8 cellular contexts compared by ENCODE assay signal in genomic region chr7:44914992-44915607, GRCh38. TPM values are rescaled to one million over a fixed set of nuclear protein-coding genes. Genes with fewer than 3 reads are reported as not detected.
DNase-seq lines count a peak whose midpoint lies in the region; ATAC-seq and TF ChIP-seq lines count a peak whose summit lies in the region.

No MANE protein-coding gene starts in this region.

- TF ChIP-seq CTCF in OCI-LY3 (IDR thresholded peaks at IDR 0.05; ENCODE audit: low read depth, low read length), result no peak
- no peak for TF ChIP-seq CTCF in coronary artery (IDR thresholded peaks at IDR 0.05)
- TF ChIP-seq CTCF in vagina (IDR thresholded peaks at IDR 0.05), result no peak

- H3K4me3 ChIP-seq in OCI-LY3 (ENCODE audit: low read length), result 0 out of 2 replicates have a peak overlapping the region, but pooled peaks have one; percentile 25
- no peak overlapping the region for H3K4me3 ChIP-seq in coronary artery
- no peak overlapping the region for H3K4me3 ChIP-seq in vagina

- no peaks in the 10 kb centered on the region for H3K9me3 Mint-ChIP-seq in activated naive CD4-positive, alpha-beta T cell treated with anti-CD3 and anti-CD28 coated beads for 36 hours

- H3K9me3 ChIP-seq in OCI-LY3 (ENCODE audit: insufficient read depth, low read length) (no peaks in the 10 kb centered on the region), vagina (no peaks in the 10 kb centered on the region)

- H2AFZ ChIP-seq in OCI-LY3 (ENCODE audit: low read depth, low read length), result peak overlapping the region; percentile 31; the same call in 1 of the 2 replicates

- DNase-seq in activated naive CD4-positive, alpha-beta T cell treated with anti-CD3 and anti-CD28 coated beads for 36 hours, result peak; percentile 88
- peak; percentile 30 to 70 for DNase-seq in stimulated activated CD4-positive, alpha-beta T cell treated with anti-CD3 and anti-CD28 coated beads, Interleukin-4, amount 100 ng/mL, for 48 hours (ENCODE audit: low read depth in 2 of 2)
- DNase-seq in coronary artery (ENCODE audit: low spot score) (no peak), cerebellar cortex (ENCODE audit: low spot score) (no peak), vagina (ENCODE audit: extremely low spot score in 2 of 2) (no peak)

- H3K27me3 ChIP-seq in OCI-LY3 (ENCODE audit: low read depth, low read length) (0 out of 2 replicates have a peak, but pooled peaks cover 6% of the 10 kb centered on the region), vagina (no peaks in the 10 kb centered on the region)

- no peaks in the 10 kb centered on the region for H4K20me1 ChIP-seq in OCI-LY3 (ENCODE audit: insufficient read depth, low read length)

- peak overlapping the region; percentile 83 for H3K27ac Mint-ChIP-seq in activated naive CD4-positive, alpha-beta T cell treated with anti-CD3 and anti-CD28 coated beads for 36 hours

- no peak for TF ChIP-seq POLR2A in vagina (IDR thresholded peaks at IDR 0.05)

- CTCF ChIA-PET in activated naive CD4-positive, alpha-beta T cell treated with anti-CD3 and anti-CD28 coated beads for 36 hours (lab: Charles Lee), result interaction anchor here (0.8 to 2.7 kb wide), 2 partner anchors 41 to 58 kb away, joined by 3 to 24 read pairs; no protein-coding TSS in a partner anchor

- H3K27me3 Mint-ChIP-seq in activated naive CD4-positive, alpha-beta T cell treated with anti-CD3 and anti-CD28 coated beads for 36 hours (ENCODE audit: low read depth), result no peaks in the 10 kb centered on the region

- H3K36me3 ChIP-seq in OCI-LY3 (replicated peaks; ENCODE audit: low read depth, low read length) (no peaks in the 10 kb centered on the region), vagina (no peaks in the 10 kb centered on the region)

- H3K4me2 ChIP-seq in OCI-LY3 (ENCODE audit: low read length), result peak overlapping the region; percentile 40

- no peaks in the 10 kb centered on the region for H3K36me3 Mint-ChIP-seq in activated naive CD4-positive, alpha-beta T cell treated with anti-CD3 and anti-CD28 coated beads for 36 hours (ENCODE audit: low read depth)

- H3K4me3 Mint-ChIP-seq in activated naive CD4-positive, alpha-beta T cell treated with anti-CD3 and anti-CD28 coated beads for 36 hours, result no peak overlapping the region

- intact Hi-C loops in activated naive CD4-positive, alpha-beta T cell treated with anti-CD3 and anti-CD28 coated beads for 36 hours (cut with micrococcal nuclease), result loop anchor here (1.0 to 2.0 kb wide), 9 partner anchors 24 to 333 kb away; partner anchors contain the start of genes H2AZ2, PPIA, PURB and TMED4
- intact Hi-C loops in vagina (cut with DNase I), result no loop called here

- no peaks in the 10 kb centered on the region for H3K79me2 ChIP-seq in OCI-LY3 (ENCODE audit: low read length)

- no peak overlapping the region for H3K9ac ChIP-seq in OCI-LY3 (ENCODE audit: low read length)

- peaks cover 17% of the 10 kb centered on the region for H3K4me1 Mint-ChIP-seq in activated naive CD4-positive, alpha-beta T cell treated with anti-CD3 and anti-CD28 coated beads for 36 hours (ENCODE audit: low read depth)

- peak; percentile 82 for ATAC-seq in GM18867 (IDR thresholded peaks at IDR 0.05; ENCODE audit: unreplicated experiment)
- no peak for ATAC-seq in GM18907 (IDR thresholded peaks at IDR 0.05; ENCODE audit: unreplicated experiment)

- H3K27ac ChIP-seq in OCI-LY3 (ENCODE audit: low read length), result no peak overlapping the region
- no peak overlapping the region for H3K27ac ChIP-seq in coronary artery
- no peak overlapping the region for H3K27ac ChIP-seq in vagina

- H3K4me1 ChIP-seq in OCI-LY3 (ENCODE audit: low read length) (peaks cover 8% of the 10 kb centered on the region), vagina (peaks cover 6% of the 10 kb centered on the region)

RNA-seq across cellular contexts. Expression of gene PURB, which starts 29.8 kb away (rescaled TPM):
- 10 to 100 TPM; 12.9 to 13.1 TPM for total RNA-seq in activated naive CD4-positive, alpha-beta T cell treated with anti-CD3 and anti-CD28 coated beads for 36 hours
- 19.2 TPM for total RNA-seq in vagina

Comparison
In these comparisons a context has a peak if more than half of its experiments do, and no peak if none do; other contexts are left out.
1. DNase-seq: peak in activated naive CD4-positive, alpha-beta T cell treated with anti-CD3 and anti-CD28 coated beads for 36 hours (single experiment) and stimulated activated CD4-positive, alpha-beta T cell treated with anti-CD3 and anti-CD28 coated beads, Interleukin-4, amount 100 ng/mL, for 48 hours (2 of 2); none in coronary artery (single experiment), cerebellar cortex (single experiment) and vagina (0 of 2).